ENCODE assay signal across 19 cellular contexts in the genomic region with DNA sequence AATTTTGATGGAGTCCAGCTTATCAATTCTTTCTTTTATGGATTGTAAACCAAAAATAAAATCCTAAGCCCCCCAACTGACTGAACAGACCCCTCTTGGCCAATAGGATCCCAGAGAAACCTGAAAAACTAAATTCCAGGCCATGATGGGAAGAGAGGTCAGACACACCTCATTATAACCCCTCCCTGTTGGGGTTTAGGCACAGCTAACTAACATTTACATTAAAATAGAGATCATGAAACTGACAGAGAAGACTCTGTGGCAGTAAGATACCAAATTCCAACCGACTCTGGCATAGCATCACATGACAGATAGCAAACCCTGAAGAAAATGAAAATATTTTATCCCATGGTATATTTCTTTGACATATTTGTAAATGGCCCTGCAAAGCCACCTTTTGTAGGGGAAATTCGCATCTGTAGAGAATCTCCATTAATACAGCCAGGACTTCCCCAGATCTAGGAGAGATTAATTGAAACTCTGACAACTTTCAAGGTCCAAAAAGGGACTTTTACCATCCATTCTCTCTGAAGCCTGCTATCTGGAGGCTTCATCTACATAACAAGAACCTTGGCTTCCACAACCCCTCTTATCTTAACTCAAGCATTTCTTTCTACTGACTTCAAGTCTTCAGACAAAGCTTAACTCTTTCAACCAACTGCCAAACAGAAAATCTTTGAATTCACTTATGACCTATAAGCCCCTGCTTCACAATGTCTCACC.
"Had no signal": no experiment of that assay in that cellular context is flagged by ENCODE, and none has a peak within 500 bp of the region (broad histone marks: within the 10 kb centered on the region; RNA-seq: fewer than 3 reads in every experiment).

No MANE protein-coding gene starts in this region.

- H3K27me3 ChIP-seq: esophagus muscularis mucosa, sigmoid colon, testis, upper lobe of left lung had no signal

- DNase-seq: activated CD4-positive, alpha-beta T cell treated with anti-CD3 and anti-CD28 coated beads for 1 hour; activated CD8-positive, alpha-beta memory T cell treated with anti-CD3 and anti-CD28 coated beads for 24 hours; activated CD8-positive, alpha-beta memory T cell treated with anti-CD3 and anti-CD28 coated beads, Interleukin-2, amount 50 U/mL, for 48 hours; activated effector memory CD4-positive, alpha-beta T cell treated with Interleukin-2 at 50 U/mL for 16 hours; activated naive CD4-positive, alpha-beta T cell treated with anti-CD3 and anti-CD28 coated beads, Interleukin-2, amount 50 U/mL, for 16 hours; activated T-cell treated with anti-CD3 and anti-CD28 coated beads, Interleukin-2, amount 50 U/mL, for 48 hours; effector CD4-positive, alpha-beta T cell; islet precursor cell; sigmoid colon; stimulated activated CD4-positive, alpha-beta T cell treated with anti-CD3 and anti-CD28 coated beads, Interleukin-4, amount 100 ng/mL, for 4 hours; testis; upper lobe of left lung had no signal

- H3K9me3 ChIP-seq: esophagus muscularis mucosa, sigmoid colon, testis, upper lobe of left lung had no signal

- H3K4me1 ChIP-seq: testis had no signal

- H3K36me3 ChIP-seq: esophagus muscularis mucosa, sigmoid colon, upper lobe of left lung had no signal

- H3K4me1 Mint-ChIP-seq: mesothelial cell of epicardium had no signal

- H3K9me3 Mint-ChIP-seq: natural killer cell treated with Interleukin-12 subunit alpha and Interleukin-12 subunit beta and Interleukin-15 and Interleukin-18, amount 100 ng/mL, for 72 hours; stimulated activated memory B cell treated with anti-CD40 and anti-IgM and Interleukin-4, amounts not matched to agents 10 μg/mL and 1 μg/mL and 100 μg/mL, for 72 hours; T-helper 1 cell treated with Interleukin-12 subunit alpha and Interleukin-12 subunit beta and Interleukin-4 antibody, amounts not matched to agents 30 μg/mL and 1 μg/mL, for 36 hours had no signal

- H3K4me3 ChIP-seq: esophagus muscularis mucosa, lung, sigmoid colon, testis, upper lobe of left lung had no signal

- H3K27ac Mint-ChIP-seq: mesothelial cell of epicardium; natural killer cell treated with Interleukin-12 subunit alpha and Interleukin-12 subunit beta and Interleukin-15 and Interleukin-18, amount 100 ng/mL, for 72 hours; stimulated activated memory B cell treated with anti-CD40 and anti-IgM and Interleukin-4, amounts not matched to agents 10 μg/mL and 1 μg/mL and 100 μg/mL, for 72 hours; T-helper 1 cell treated with Interleukin-12 subunit alpha and Interleukin-12 subunit beta and Interleukin-4 antibody, amounts not matched to agents 30 μg/mL and 1 μg/mL, for 36 hours had no signal

- H3K36me3 Mint-ChIP-seq: mesothelial cell of epicardium had no signal

- H3K4me3 Mint-ChIP-seq: mesothelial cell of epicardium; natural killer cell treated with Interleukin-12 subunit alpha and Interleukin-12 subunit beta and Interleukin-15 and Interleukin-18, amount 100 ng/mL, for 72 hours; stimulated activated memory B cell treated with anti-CD40 and anti-IgM and Interleukin-4, amounts not matched to agents 10 μg/mL and 1 μg/mL and 100 μg/mL, for 72 hours; T-helper 1 cell treated with Interleukin-12 subunit alpha and Interleukin-12 subunit beta and Interleukin-4 antibody, amounts not matched to agents 30 μg/mL and 1 μg/mL, for 36 hours had no signal

- H3K27ac ChIP-seq: esophagus muscularis mucosa, sigmoid colon, testis, upper lobe of left lung, VCaP had no signal

- ATAC-seq: natural killer cell treated with Interleukin-12 subunit alpha and Interleukin-12 subunit beta and Interleukin-15 and Interleukin-18, amount 100 ng/mL, for 72 hours; stimulated activated memory B cell treated with anti-CD40 and anti-IgM and Interleukin-4, amounts not matched to agents 10 μg/mL and 1 μg/mL and 100 μg/mL, for 72 hours had no signal
